ENCODE assay signal across 23 cellular contexts in the genomic region with DNA sequence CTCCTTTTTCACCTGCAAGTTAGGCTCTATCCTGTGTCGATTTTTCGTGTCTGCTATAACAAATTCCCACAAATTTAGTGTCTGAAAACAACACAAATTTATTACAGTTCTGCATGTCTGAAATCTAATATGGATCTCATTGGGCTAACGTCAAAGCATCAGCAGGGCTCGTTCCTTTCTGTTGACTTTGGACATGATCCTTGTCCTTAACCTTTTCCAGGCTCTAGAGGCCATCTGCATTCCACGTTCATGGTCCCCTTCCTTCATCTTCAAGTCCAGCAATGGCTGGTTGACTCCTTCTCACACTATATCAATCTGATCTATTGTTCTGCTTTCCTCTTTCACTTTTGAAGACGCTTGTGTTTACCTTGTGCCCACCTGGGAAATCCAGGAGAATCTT.
"Had no signal": no experiment of that assay in that cellular context is flagged by ENCODE, and none has a peak within 500 bp of the region (broad histone marks: within the 10 kb centered on the region; RNA-seq: fewer than 3 reads in every experiment).

No MANE protein-coding gene starts in this region.

- H3K27me3 ChIP-seq: colonic mucosa, esophagus squamous epithelium, gastrocnemius medialis, heart right ventricle, left lung had no signal

- DNase-seq: colonic mucosa; cortex of kidney; effector CD8-positive, alpha-beta T cell; effector memory CD8-positive, alpha-beta T cell; endodermal cell; erythroblast; esophagus squamous epithelium; foreskin fibroblast; foreskin melanocyte; gastrocnemius medialis; glutamatergic neuron; head of caudate nucleus; heart right ventricle; hippocampal formation; left cardiac atrium; left lung; left ventricle myocardium superior; lower lobe of right lung; mesenchymal stem cell; mucosa of descending colon; naive B cell had no signal

- H3K4me1 ChIP-seq: colonic mucosa, esophagus squamous epithelium, gastrocnemius medialis, heart right ventricle, lower lobe of right lung had no signal

- H3K9me3 ChIP-seq: colonic mucosa, esophagus squamous epithelium, gastrocnemius medialis, left lung, lower lobe of right lung, mucosa of descending colon had no signal

- H3K4me3 ChIP-seq: colonic mucosa, esophagus squamous epithelium, gastrocnemius medialis, heart right ventricle, left lung, lower lobe of right lung, mucosa of descending colon had no signal

- H3K27ac ChIP-seq: colonic mucosa, epithelial cell of prostate, esophagus squamous epithelium, gastrocnemius medialis, heart right ventricle, left lung, lower lobe of right lung had no signal

- H3K36me3 ChIP-seq: colonic mucosa, esophagus squamous epithelium, gastrocnemius medialis, heart right ventricle, left lung, lower lobe of right lung had no signal

- ATAC-seq: effector memory CD8-positive, alpha-beta T cell; esophagus mucosa; gastrocnemius medialis; heart right ventricle; left cardiac atrium; left lung; left ventricle myocardium superior; lower lobe of right lung; mucosa of descending colon had no signal
